8 cellular contexts compared by ENCODE assay signal in genomic region chr2:86336350-86337234, GRCh38. TPM values are rescaled to one million over a fixed set of nuclear protein-coding genes. Genes with fewer than 3 reads are reported as not detected.
DNase-seq lines count a peak whose midpoint lies in the region; ATAC-seq and TF ChIP-seq lines count a peak whose summit lies in the region.

No MANE protein-coding gene starts in this region.

- no peaks in the 10 kb centered on the region for H4K20me1 ChIP-seq in PC-9 (ENCODE audit: insufficient read depth)

- peak in 1 of 2 experiments; percentile 8 for DNase-seq in PC-9
- DNase-seq in epithelial cell of proximal tubule (ENCODE audit: low read depth) = no peak
- peak; percentile 39 for DNase-seq in occipital lobe (lab: John Stamatoyannopoulos, UW)
- DNase-seq in NCI-H345 treated with DMSO at 0.1 percent for 48 hours (lab: John Stamatoyannopoulos, UW; ENCODE audit: unreplicated experiment) = no peak
- no peak for DNase-seq in NCI-H446 (lab: John Stamatoyannopoulos, UW)

- H3K4me1 ChIP-seq in PC-9 (replicated peaks; ENCODE audit: insufficient read depth) = no peaks in the 10 kb centered on the region

- intact Hi-C loops in PC-9 (cut with micrococcal nuclease; ENCODE audit: unreplicated experiment) = no loop called here

- no peaks in the 10 kb centered on the region for H3K9me2 ChIP-seq in PC-9 (ENCODE audit: insufficient read depth)

- ATAC-seq in GM18861 (IDR thresholded peaks at IDR 0.05; ENCODE audit: unreplicated experiment) (no peak), GM21786 (IDR thresholded peaks at IDR 0.05; ENCODE audit: unreplicated experiment) (no peak)

- no peak for TF ChIP-seq CTCF in PC-9 (conservative IDR thresholded peaks at IDR 0.05)
- TF ChIP-seq CTCF in epithelial cell of proximal tubule (conservative IDR thresholded peaks at IDR 0.05; ENCODE audit: low read depth, low read length) = no peak

- CTCF ChIA-PET in PC-9 (lab: Charles Lee) = no interaction called here

- H3K27ac ChIP-seq in PC-9 = no peak overlapping the region

- POLR2A ChIA-PET in PC-9 (lab: Charles Lee; ENCODE audit: unreplicated experiment) = no interaction called here

- H2AFZ ChIP-seq in PC-9 = no peak overlapping the region

- peak overlapping the region; percentile 68 for H3K4me2 ChIP-seq in PC-9

- H3K36me3 ChIP-seq in PC-9 (ENCODE audit: low read depth) = no peaks in the 10 kb centered on the region

- H3K9me3 ChIP-seq in PC-9 (ENCODE audit: insufficient read depth, low read depth) = no peaks in the 10 kb centered on the region

- H3K79me2 ChIP-seq in PC-9 (ENCODE audit: low read depth) = no peaks in the 10 kb centered on the region

- no TSS peak for BruUV-seq in PC-9 (replicated peaks; lab: Mats Ljungman, UMichigan)

- H3K4me3 ChIP-seq in GM08714 (ENCODE audit: low read length) (peak overlapping the region; percentile 26; the same call in 1 of the 2 replicates), PC-9 (peak overlapping the region; percentile 38; the same call in 1 of the 2 replicates), epithelial cell of proximal tubule (ENCODE audit: low read depth, low read length) (peak overlapping the region; percentile 48)

- H3F3A ChIP-seq in PC-9 (ENCODE audit: insufficient read depth, low read depth) = no peaks in the 10 kb centered on the region

- peaks cover 87% of the 10 kb centered on the region for H3K27me3 ChIP-seq in PC-9 (ENCODE audit: insufficient read depth, low read depth)

RNA-seq across cellular contexts. Expression of gene REEP1, which starts 0.8 kb away (rescaled TPM):
- 0.25 and 0.31 TPM in 2 replicates for total RNA-seq in PC-9 (2021)
- total RNA-seq in epithelial cell of proximal tubule = 0.35 and 2.2 TPM in 2 replicates
- total RNA-seq in occipital lobe = 156 TPM

Comparison
In these comparisons a context has a peak if more than half of its experiments do, and no peak if none do; other contexts are left out.
1. RNA of gene REEP1, which starts 0.8 kb away (total RNA-seq): 156 TPM in occipital lobe (single experiment); 0.35 to 2.2 TPM in epithelial cell of proximal tubule and 0.25 to 0.31 TPM in PC-9; every median in the first group is over 10 times any median in the second.
2. Peak in every context shown above with its lines, with median percentiles within 50 percentile points of each other: H3K4me3 ChIP-seq.